ENCODE assay signal across 30 cellular contexts in the genomic region with DNA sequence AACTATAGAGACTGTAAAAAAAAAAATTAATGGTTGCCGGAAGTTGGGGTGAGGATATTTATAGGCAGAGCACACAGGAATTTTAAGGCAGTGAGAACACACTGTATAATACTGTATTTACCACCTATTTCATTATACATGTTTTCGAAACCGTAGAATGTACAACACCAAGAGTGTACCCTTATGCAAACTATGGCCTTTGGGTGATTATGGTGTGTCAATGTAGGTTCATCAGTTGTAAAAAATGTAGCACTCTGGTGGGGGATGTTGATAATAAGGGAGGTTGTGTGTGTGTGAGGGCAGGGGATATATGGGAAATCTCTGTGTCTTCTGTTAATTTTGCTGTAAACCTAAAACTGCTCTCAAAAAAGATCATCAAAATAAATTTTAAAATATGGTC.
"Had no signal": no experiment of that assay in that cellular context is flagged by ENCODE, and none has a peak within 500 bp of the region (broad histone marks: within the 10 kb centered on the region; RNA-seq: fewer than 3 reads in every experiment).

No MANE protein-coding gene starts in this region.

- H3K4me3 Mint-ChIP-seq: immature natural killer cell; natural killer cell; nephron progenitor cell; neural progenitor cell; stimulated activated effector memory CD8-positive, alpha-beta T cell treated with anti-CD3 and anti-CD28 coated beads, Interleukin-12 subunit alpha, Interleukin-12 subunit beta, amount 100 ng/mL, for 72 hours; stimulated activated naive CD8-positive, alpha-beta T cell treated with anti-CD3 and anti-CD28 coated beads, Interleukin-15, Interleukin-2, amounts not matched to agents 100 ng/mL and 50 ng/mL, for 24 hours had no signal

- H3K27me3 Mint-ChIP-seq: stimulated activated naive CD8-positive, alpha-beta T cell treated with anti-CD3 and anti-CD28 coated beads, Interleukin-15, Interleukin-2, amounts not matched to agents 100 ng/mL and 50 ng/mL, for 24 hours had no signal

- DNase-seq: heart right ventricle; immature natural killer cell; kidney; left colon; left lung; lower lobe of right lung; mammary epithelial cell; mesenchymal stem cell; natural killer cell; nephron progenitor cell; pancreas; posterior cingulate gyrus; retina; right cardiac atrium; stimulated activated CD4-positive, alpha-beta T cell treated with anti-CD3 and anti-CD28 coated beads, Interleukin-4, amount 100 ng/mL, for 24 hours; stimulated activated naive CD4-positive, alpha-beta T cell; tibial artery; trophoblast cell; upper lobe of right lung had no signal

- H3K4me1 Mint-ChIP-seq: immature natural killer cell; natural killer cell; neural progenitor cell; stimulated activated effector memory CD8-positive, alpha-beta T cell treated with anti-CD3 and anti-CD28 coated beads, Interleukin-12 subunit alpha, Interleukin-12 subunit beta, amount 100 ng/mL, for 72 hours had no signal

- H3K79me2 ChIP-seq: hepatocyte had no signal

- ATAC-seq: heart right ventricle; left colon; left lung; lower lobe of right lung; natural killer cell; pancreas; right cardiac atrium; sciatic nerve; stimulated activated effector memory CD8-positive, alpha-beta T cell treated with anti-CD3 and anti-CD28 coated beads, Interleukin-12 subunit alpha, Interleukin-12 subunit beta, amount 100 ng/mL, for 72 hours; upper lobe of right lung had no signal

- H3K27ac Mint-ChIP-seq: immature natural killer cell; natural killer cell; nephron progenitor cell; neural progenitor cell; stimulated activated effector memory CD8-positive, alpha-beta T cell treated with anti-CD3 and anti-CD28 coated beads, Interleukin-12 subunit alpha, Interleukin-12 subunit beta, amount 100 ng/mL, for 72 hours; stimulated activated naive CD8-positive, alpha-beta T cell treated with anti-CD3 and anti-CD28 coated beads, Interleukin-15, Interleukin-2, amounts not matched to agents 100 ng/mL and 50 ng/mL, for 24 hours had no signal

- H3K9me3 ChIP-seq: left lung, lower lobe of right lung, pancreas, prostate gland, suprapubic skin, thoracic aorta, tibial artery, upper lobe of right lung had no signal

- H3K9ac ChIP-seq: neural progenitor cell had no signal

- H3K36me3 ChIP-seq: heart right ventricle, left lung, lower lobe of right lung, neural progenitor cell, pancreas, prostate gland, suprapubic skin, thoracic aorta, tibial artery, upper lobe of right lung had no signal

- H3K27ac ChIP-seq: heart right ventricle, hepatocyte, left lung, lower lobe of right lung, neural progenitor cell, pancreas, prostate gland, skin epidermis, suprapubic skin, thoracic aorta, tibial artery, upper lobe of right lung had no signal

- FAIRE-seq: islet of Langerhans, kidney, pancreas, urothelium cell line had no signal

- H3K27me3 ChIP-seq: heart right ventricle, hepatocyte, left lung, neural progenitor cell, pancreas, suprapubic skin, tibial artery, upper lobe of right lung had no signal

- H2AFZ ChIP-seq: hepatocyte had no signal

- H3K36me3 Mint-ChIP-seq: immature natural killer cell; neural progenitor cell; stimulated activated effector memory CD8-positive, alpha-beta T cell treated with anti-CD3 and anti-CD28 coated beads, Interleukin-12 subunit alpha, Interleukin-12 subunit beta, amount 100 ng/mL, for 72 hours had no signal

- H3K4me3 ChIP-seq: heart right ventricle, hepatocyte, left lung, lower lobe of right lung, neural progenitor cell, pancreas, prostate gland, skin epidermis, suprapubic skin, thoracic aorta, tibial artery, upper lobe of right lung had no signal

- H3K4me2 ChIP-seq: hepatocyte, neural progenitor cell had no signal

- H3K4me1 ChIP-seq: heart right ventricle, left lung, lower lobe of right lung, neural progenitor cell, pancreas, prostate gland, suprapubic skin, tibial artery, upper lobe of right lung had no signal
